8 cellular contexts compared by ENCODE assay signal in the genomic region with DNA sequence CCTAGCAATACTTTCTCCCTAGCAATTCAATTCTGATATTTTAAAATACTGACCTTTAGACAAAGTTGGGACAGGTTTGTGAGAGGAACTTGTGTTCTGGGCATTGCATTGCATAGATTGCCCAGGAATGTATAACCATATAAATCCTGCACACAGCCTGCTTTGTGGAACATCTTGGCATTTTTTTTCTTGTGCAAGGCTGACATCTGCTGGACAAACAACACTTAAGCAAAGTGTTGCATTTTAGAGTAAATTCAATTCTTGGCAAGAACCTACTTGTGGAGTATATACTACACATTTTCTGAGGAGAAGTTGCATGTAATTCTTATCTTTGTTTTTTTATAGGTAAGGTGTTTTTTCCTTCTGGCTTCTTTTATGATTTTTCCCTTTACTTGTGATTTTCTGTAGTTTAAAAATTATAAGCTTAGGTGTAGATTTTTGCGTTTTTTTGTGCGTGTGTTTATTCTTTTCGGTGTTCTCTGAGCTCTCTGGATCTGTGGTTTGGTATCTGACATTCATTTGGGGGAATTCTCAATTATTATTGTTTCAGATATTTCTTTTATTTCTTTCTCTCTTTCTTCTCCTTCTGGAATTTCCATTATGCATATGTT. TPM values are rescaled to one million over a fixed set of nuclear protein-coding genes. Genes with fewer than 3 reads are reported as not detected.
A peak's percentile ranks its signal among the peaks of the same experiment; 100 is the strongest.
DNase-seq lines count a peak whose midpoint lies in the region; ATAC-seq, FAIRE-seq and TF ChIP-seq lines count a peak whose summit lies in the region.

No MANE protein-coding gene starts in this region.

- H3K4me3 ChIP-seq in GM23248, result no peak overlapping the region
- no peak overlapping the region for H3K4me3 ChIP-seq in dorsolateral prefrontal cortex
- H3K4me3 ChIP-seq in lung, result no peak overlapping the region
- no peak overlapping the region for H3K4me3 ChIP-seq in testis

- H3K36me3 ChIP-seq in GM23248 (ENCODE audit: low read depth) (no peaks in the 10 kb centered on the region), lung (ENCODE audit: control insufficient read depth in 2 of 2, insufficient read depth in 2 of 2, low read length in 2 of 2) (no peaks in the 10 kb centered on the region), testis (ENCODE audit: low read depth, missing control alignments) (no peaks in the 10 kb centered on the region)

- intact Hi-C loops in dorsolateral prefrontal cortex (cut with DNase I), result loop anchor here (1.0 to 10.0 kb wide), 4 partner anchors 103 to 363 kb away; partner anchors contain the start of gene MUCL1 (in 1 of the 2)
- intact Hi-C loops in testis (cut with DNase I; ENCODE audit: low total_unique reads), result loop anchor here (10.0 kb wide), 1 partner anchor 103 kb away; the partner anchor contains the start of gene MUCL1

- 83 to 87% methylated on average over 3 of the region's 3 CpGs for WGBS in GM23248 (ENCODE audit: low coverage in 1 of 2, low lambda C conversion rate in 2 of 2, missing lambda C conversion rate in 2 of 2), 2 experiments
- WGBS in lung, 2 donors, result 85 to 96% methylated on average over 3 of the region's 3 CpGs
- WGBS in testis, 2 donors, result 91 to 94% methylated on average over 3 of the region's 3 CpGs

- H3K9me2 ChIP-seq in GM23248 (ENCODE audit: insufficient read depth), result no peaks in the 10 kb centered on the region

- TF ChIP-seq POLR2A in testis (IDR thresholded peaks at IDR 0.05), result no peak

- no peaks in the 10 kb centered on the region for H3K4me1 ChIP-seq in GM23248 (ENCODE audit: insufficient read depth)
- H3K4me1 ChIP-seq in lung (ENCODE audit: control insufficient read depth in 2 of 2, insufficient read depth in 2 of 2, low read length in 2 of 2), result no peaks in the 10 kb centered on the region
- H3K4me1 ChIP-seq in testis, result no peaks in the 10 kb centered on the region

- ATAC-seq in lung (ENCODE audit: insufficient read depth, low FRiP score) (no peak), HG02884 (IDR thresholded peaks at IDR 0.05; ENCODE audit: unreplicated experiment) (no peak)

- H3F3A ChIP-seq in GM23248 (ENCODE audit: insufficient read depth), result no peaks in the 10 kb centered on the region

- H2AFZ ChIP-seq in GM23248, result no peak overlapping the region

- in situ Hi-C loops in GM23248 (cut with MboI), result no loop called here

- FAIRE-seq in TTC549 (lab: Jason Lieb, UNC), result peak; percentile 86

- H3K27ac ChIP-seq in GM23248, result no peak overlapping the region
- H3K27ac ChIP-seq in dorsolateral prefrontal cortex, result peak overlapping the region in 3 of 59 donors; percentile 3 to 17 (median 16)
- H3K27ac ChIP-seq in lung (ENCODE audit: low read depth in 1 of 2, low read length in 1 of 2), result no peak overlapping the region
- H3K27ac ChIP-seq in testis, result no peak overlapping the region

- peak; percentile 31 for DNase-seq in COR-L47 (lab: John Stamatoyannopoulos, UW)
- DNase-seq in GM23248, result peak; percentile 77
- peak; percentile 70 for DNase-seq in NCI-H2029 (lab: John Stamatoyannopoulos, UW)
- DNase-seq in dorsolateral prefrontal cortex, result peak in 4 of 10 donors; percentile 28 to 64 (median 38)
- DNase-seq in lung (ENCODE audit: low spot score), result peak; percentile 48
- peak; percentile 59 for DNase-seq in testis

- no peak overlapping the region for H3K9ac ChIP-seq in GM23248

- H3K79me2 ChIP-seq in GM23248 (ENCODE audit: insufficient read depth), result no peaks in the 10 kb centered on the region

- H4K20me1 ChIP-seq in GM23248 (ENCODE audit: insufficient read depth), result no peaks in the 10 kb centered on the region

- no peaks in the 10 kb centered on the region for H3K9me3 ChIP-seq in GM23248 (ENCODE audit: low read depth)
- H3K9me3 ChIP-seq in lung (ENCODE audit: control insufficient read depth in 2 of 2, insufficient read depth in 1 of 2, low read length in 1 of 2), result no peaks in the 10 kb centered on the region
- no peaks in the 10 kb centered on the region for H3K9me3 ChIP-seq in testis

- H3K27me3 ChIP-seq in GM23248 (replicated peaks; ENCODE audit: insufficient read depth) (peaks cover 35% of the 10 kb centered on the region), dorsolateral prefrontal cortex (peaks cover 0 to 4% (median 0%) of the 10 kb centered on the region in 45 donors), lung (ENCODE audit: control insufficient read depth, insufficient read depth) (no peaks in the 10 kb centered on the region), testis (no peaks in the 10 kb centered on the region)

- TF ChIP-seq CTCF in dorsolateral prefrontal cortex (IDR thresholded peaks at IDR 0.05 in 54 of 56, conservative IDR thresholded peaks at IDR 0.05 in 2 of 56; ENCODE audit: low read depth in 1 of 56, partially characterized antibody in 56 of 56), result peak; percentile 67 to 99 (median 86)
- peak; percentile 71 for TF ChIP-seq CTCF in lung (IDR thresholded peaks at IDR 0.05; ENCODE audit: control extremely low read depth, extremely low read depth)
- TF ChIP-seq CTCF in testis (IDR thresholded peaks at IDR 0.05), result peak; percentile 56 to 68 (median 57)

- no peak overlapping the region for H3K4me2 ChIP-seq in GM23248 (ENCODE audit: unreplicated experiment)

RNA-seq across cellular contexts. Expression of gene TESPA1, which starts 26.4 kb away (rescaled TPM):
- total RNA-seq in GM23248 (2014; rRNA removed; shearing (Covaris generic)), result not detected in 2 replicates
- not detected in 2 replicates for polyA plus RNA-seq in GM23248 (2016; fragmentation: Nextera tagmentation; extraction: Ambion mirVana)
- total RNA-seq in dorsolateral prefrontal cortex, result 100 to 1,000 TPM in 98 of 120 experiments, 10 to 100 TPM in 22; 34.4 to 265 (median 138) TPM
- total RNA-seq in lung, result 1 to 10 TPM; 1.3 to 3.1 TPM
- polyA plus RNA-seq in lung, result 1 to 10 TPM in 1 of 2 donors, under 1 TPM in 1; 0.73 to 2.2 TPM
- under 1 TPM; 0.79 to 0.87 TPM for total RNA-seq in testis
- 1.7 TPM for polyA plus RNA-seq in testis (ENCODE audit: insufficient read depth, low read depth, low replicate concordance)

Comparison
In these comparisons a context has a peak if more than half of its experiments do, and no peak if none do; other contexts are left out.
1. RNA of gene TESPA1, which starts 26.4 kb away (total RNA-seq): 34.4 to 265 TPM in dorsolateral prefrontal cortex; 1.3 to 3.1 TPM in lung, 0.79 to 0.87 TPM in testis and not detected in GM23248; every median in the first group is over 4 times any median in the second.
2. Peak in every context shown above with its lines, with median percentiles within 50 percentile points of each other: CTCF ChIP-seq.